Comparison of ENCODE assay signal across 8 cellular contexts in the genomic region with DNA sequence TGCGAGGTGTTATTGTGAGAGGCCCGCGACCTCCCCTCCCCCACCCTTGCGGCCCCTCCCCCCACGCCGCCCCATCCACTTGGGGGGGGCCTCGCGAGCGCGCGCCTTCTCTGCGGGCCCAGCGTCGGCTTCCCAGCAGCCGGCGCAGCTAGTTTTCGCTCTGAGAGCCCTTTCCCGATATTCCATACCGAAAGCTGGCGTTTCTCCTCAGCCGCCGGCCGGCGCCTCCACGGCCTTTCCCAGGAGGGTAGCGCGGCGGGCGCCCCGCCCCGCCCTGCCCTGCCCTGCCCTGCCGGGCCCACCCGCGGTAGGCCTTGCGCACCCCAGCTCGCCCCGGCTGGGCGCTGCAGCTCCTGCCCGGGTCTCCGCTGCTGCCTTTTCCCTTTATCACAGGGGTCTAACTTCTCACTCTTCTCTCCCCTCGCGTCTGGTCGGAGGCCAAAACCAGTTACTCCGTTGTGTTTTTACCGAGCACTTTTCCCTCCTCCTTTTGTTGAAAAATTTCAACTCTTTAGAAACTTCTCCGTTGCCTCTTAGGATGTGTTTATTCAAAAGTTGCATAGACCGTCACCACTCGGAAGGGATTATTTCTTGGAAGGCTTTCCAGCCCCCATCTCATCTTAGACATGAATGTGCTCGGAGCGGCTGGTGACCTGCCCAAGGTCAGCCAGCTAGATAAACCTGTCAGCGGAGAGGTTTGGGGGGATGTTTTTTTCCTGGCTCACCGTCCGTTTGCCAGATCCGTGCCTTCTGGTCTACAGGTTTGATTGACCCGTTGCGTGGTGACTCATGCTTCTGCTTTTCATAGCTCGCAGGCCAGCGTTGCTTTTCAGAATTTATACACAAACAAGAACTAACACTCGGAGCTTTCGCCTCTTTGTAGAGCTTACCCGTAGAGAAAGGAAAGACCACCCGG. TPM values are rescaled to one million over a fixed set of nuclear protein-coding genes. Genes with fewer than 3 reads are reported as not detected.
A peak's percentile ranks its signal among the peaks of the same experiment; 100 is the strongest.
DNase-seq lines count a peak whose midpoint lies in the region; ATAC-seq, FAIRE-seq and TF ChIP-seq lines count a peak whose summit lies in the region.

No MANE protein-coding gene starts in this region.

- H4K8ac ChIP-seq in mesenchymal stem cell (ENCODE audit: low read length): peak overlapping the region; percentile 98

- intact Hi-C loops in A673 (cut with micrococcal nuclease; ENCODE audit: unreplicated experiment): loop anchor here (5.0 kb wide), 1 partner anchor 33 kb away; the partner anchor contains the start of gene SIDT2
- intact Hi-C loops in endothelial cell of umbilical vein (cut with micrococcal nuclease): loop anchor here (1.0 kb wide), 1 partner anchor 34 kb away; the partner anchor contains the start of gene SIDT2
- intact Hi-C loops in stomach (cut with DNase I; ENCODE audit: low total_unique reads): no loop called here

- WGBS in mesenchymal stem cell: under 1% methylated on average over 50 of the region's 62 CpGs
- 0 to 1% (median 0%) methylated on average over 39 to 62 of the region's 62 CpGs for WGBS in stomach, 5 donors

- H3K4me3 Mint-ChIP-seq in activated CD4-positive, alpha-beta memory T cell treated with anti-CD3 and anti-CD28 coated beads, Interleukin-2, amount 10 ng/mL, durations not matched to agents 7 days and 5 days: peak overlapping the region; percentile 96

- H3K27ac ChIP-seq in A673 (ENCODE audit: low read depth, low read length, poor library complexity, severe bottlenecking) (peak overlapping the region; percentile 81), endothelial cell of umbilical vein (ENCODE audit: insufficient read depth, low read depth, low read length) (peak overlapping the region; percentile 33), mesenchymal stem cell (ENCODE audit: low read length, poor library complexity, severe bottlenecking) (peak overlapping the region; percentile 84), stomach (peak overlapping the region; percentile 94 to 98 (median 97))

- peak; percentile 43 for TF ChIP-seq POLR2A in endothelial cell of umbilical vein (IDR thresholded peaks at IDR 0.05; ENCODE audit: low read depth, low read length)
- TF ChIP-seq POLR2A in stomach (IDR thresholded peaks at IDR 0.05): no peak

- H2BK5ac ChIP-seq in mesenchymal stem cell (ENCODE audit: low read depth, low read length, poor library complexity, severe bottlenecking): peak overlapping the region; percentile 69

- peaks cover 52% of the 10 kb centered on the region for H3K79me2 ChIP-seq in endothelial cell of umbilical vein (ENCODE audit: control insufficient read depth, insufficient read depth, low read length)

- H3K27ac Mint-ChIP-seq in activated CD4-positive, alpha-beta memory T cell treated with anti-CD3 and anti-CD28 coated beads, Interleukin-2, amount 10 ng/mL, durations not matched to agents 7 days and 5 days: peak overlapping the region; percentile 86

- H2AFZ ChIP-seq in endothelial cell of umbilical vein (ENCODE audit: low read depth, low read length): no peak overlapping the region
- H2AFZ ChIP-seq in mesenchymal stem cell (ENCODE audit: low read depth, low read length): peak overlapping the region; percentile 66

- no TSS peak for BruUV-seq in A673 (replicated peaks; lab: Mats Ljungman, UMichigan)
- BruUV-seq in endothelial cell of umbilical vein (replicated peaks; lab: Mats Ljungman, UMichigan): TSS peak; percentile 49

- peaks cover 17% of the 10 kb centered on the region for H3K27me3 Mint-ChIP-seq in activated CD4-positive, alpha-beta memory T cell treated with anti-CD3 and anti-CD28 coated beads, Interleukin-2, amount 10 ng/mL, durations not matched to agents 7 days and 5 days

- peak overlapping the region; percentile 86 for H2BK15ac ChIP-seq in mesenchymal stem cell (ENCODE audit: low read depth, poor library complexity, severe bottlenecking)

- dilution Hi-C loops in endothelial cell of umbilical vein (cut with MboI; ENCODE audit: extremely low pct_ligation_motif_present, low sequenced_read_pairs): no loop called here

- peak overlapping the region; percentile 97 for H3K4me3 ChIP-seq in A673 (ENCODE audit: low read depth, low read length, poor library complexity, severe bottlenecking)
- peak overlapping the region; percentile 79 to 95 (median 90) for H3K4me3 ChIP-seq in endothelial cell of umbilical vein (replicated peaks in 1 of 3; ENCODE audit: insufficient read depth in 1 of 3, low read depth in 1 of 3, low read length in 3 of 3)
- H3K4me3 ChIP-seq in mesenchymal stem cell (ENCODE audit: insufficient read depth in 1 of 2, low read depth in 1 of 2, low read length in 2 of 2): peak overlapping the region; percentile 85 to 90
- H3K4me3 ChIP-seq in stomach: peak overlapping the region; percentile 86 to 96 (median 94)

- CTCF ChIA-PET in A673 (lab: Charles Lee) (interaction anchor here (0.7 to 0.8 kb wide), 4 partner anchors 30 to 353 kb away, joined by 3 to 4 read pairs (median 4); partner anchors contain the start of gene APOA5), endothelial cell of umbilical vein (lab: Charles Lee) (interaction anchor here (1.1 to 3.5 kb wide), 11 partner anchors 28 to 412 kb away, joined by 3 to 31 read pairs (median 8); partner anchors contain the start of genes APOA5, PCSK7, RNF214 and SIDT2)
- CTCF ChIA-PET in activated CD4-positive, alpha-beta memory T cell treated with anti-CD3 and anti-CD28 coated beads, Interleukin-2, amount 10 ng/mL, durations not matched to agents 7 days and 5 days (lab: Charles Lee): interaction anchor here (1.0 to 6.0 kb wide), 6 partner anchors 35 to 355 kb away, joined by 3 to 39 read pairs (median 4); partner anchors contain the start of gene SIDT2

- no peak overlapping the region for H2BK12ac ChIP-seq in mesenchymal stem cell (ENCODE audit: low read length in 2 of 2)

- H3K36me3 ChIP-seq in A673 (ENCODE audit: insufficient read depth, low read length, poor library complexity, severe bottlenecking): peaks cover 21% of the 10 kb centered on the region
- no peaks in the 10 kb centered on the region for H3K36me3 ChIP-seq in endothelial cell of umbilical vein (ENCODE audit: control insufficient read depth in 2 of 2, extremely low read depth in 1 of 2, insufficient read depth in 2 of 2, low read length in 2 of 2)
- H3K36me3 ChIP-seq in mesenchymal stem cell (ENCODE audit: control insufficient read depth in 1 of 2, insufficient read depth in 2 of 2, low read depth in 1 of 2, low read length in 2 of 2): peaks cover 12 to 23% of the 10 kb centered on the region in 2 experiments
- H3K36me3 ChIP-seq in stomach: peaks cover 10 to 20% (median 15%) of the 10 kb centered on the region in 4 donors

- peak; percentile 18 for FAIRE-seq in endothelial cell of umbilical vein (lab: Jason Lieb, UNC)

- peak overlapping the region; percentile 57 for H3K4me2 ChIP-seq in endothelial cell of umbilical vein (ENCODE audit: insufficient read depth, low read length)
- H3K4me2 ChIP-seq in mesenchymal stem cell (ENCODE audit: low read length, poor library complexity, severe bottlenecking): peak overlapping the region; percentile 75

- POLR2A ChIA-PET in A673 (lab: Charles Lee; ENCODE audit: low non-redundant PET) (no interaction called here), endothelial cell of umbilical vein (lab: Charles Lee) (interaction anchor here (0.6 to 1.6 kb wide), 3 partner anchors 25 to 34 kb away, joined by 3 to 4 read pairs (median 3); partner anchors contain the start of gene SIDT2)
- POLR2A ChIA-PET in activated CD4-positive, alpha-beta memory T cell treated with anti-CD3 and anti-CD28 coated beads, Interleukin-2, amount 10 ng/mL, durations not matched to agents 7 days and 5 days (lab: Charles Lee): interaction anchor here (0.5 to 4.7 kb wide), 24 partner anchors 10 to 395 kb away, joined by 3 to 50 read pairs (median 4); partner anchors contain the start of genes APOA1, BUD13, CEP164 and PCSK7

- H3K9me3 Mint-ChIP-seq in activated CD4-positive, alpha-beta memory T cell treated with anti-CD3 and anti-CD28 coated beads, Interleukin-2, amount 10 ng/mL, durations not matched to agents 7 days and 5 days: no peaks in the 10 kb centered on the region

- no peaks in the 10 kb centered on the region for H3K27me3 ChIP-seq in A673 (replicated peaks; ENCODE audit: insufficient read depth, low read depth, low read length, poor library complexity)
- H3K27me3 ChIP-seq in endothelial cell of umbilical vein (ENCODE audit: control insufficient read depth in 2 of 2, insufficient read depth in 2 of 2, low read length in 2 of 2): no peaks in the 10 kb centered on the region
- no peaks in the 10 kb centered on the region for H3K27me3 ChIP-seq in mesenchymal stem cell (ENCODE audit: control insufficient read depth in 1 of 2, insufficient read depth in 1 of 2, low read length in 2 of 2)
- H3K27me3 ChIP-seq in stomach: no peaks in the 10 kb centered on the region

- H3K4me1 Mint-ChIP-seq in activated CD4-positive, alpha-beta memory T cell treated with anti-CD3 and anti-CD28 coated beads, Interleukin-2, amount 10 ng/mL, durations not matched to agents 7 days and 5 days: peaks cover 47% of the 10 kb centered on the region

- peak overlapping the region in 1 of 2 experiments; percentile 26 for H3K23ac ChIP-seq in mesenchymal stem cell (ENCODE audit: low read length in 2 of 2)

- H3K4me1 ChIP-seq in A673 (ENCODE audit: insufficient read depth, low read length, poor library complexity, severe bottlenecking) (peaks cover 6% of the 10 kb centered on the region), endothelial cell of umbilical vein (ENCODE audit: control insufficient read depth, extremely low read depth, insufficient read depth, low read length) (peaks cover 11% of the 10 kb centered on the region), mesenchymal stem cell (ENCODE audit: control insufficient read depth, insufficient read depth, low read depth, low read length) (peaks cover 12% of the 10 kb centered on the region), stomach (peaks cover 24 to 53% (median 49%) of the 10 kb centered on the region in 4 donors)

- no peaks in the 10 kb centered on the region for H3K9me3 ChIP-seq in A673 (ENCODE audit: low read depth, low read length, poor library complexity, severe bottlenecking)
- no peaks in the 10 kb centered on the region for H3K9me3 ChIP-seq in endothelial cell of umbilical vein (replicated peaks; ENCODE audit: control insufficient read depth, insufficient read depth, low read length)
- H3K9me3 ChIP-seq in mesenchymal stem cell (ENCODE audit: control insufficient read depth, low read length): no peaks in the 10 kb centered on the region
- no peaks in the 10 kb centered on the region for H3K9me3 ChIP-seq in stomach

- H3K9me1 ChIP-seq in endothelial cell of umbilical vein (replicated peaks; ENCODE audit: control insufficient read depth, extremely low read depth, insufficient read depth, low read length): no peaks in the 10 kb centered on the region

- H3K18ac ChIP-seq in mesenchymal stem cell (ENCODE audit: low read depth in 1 of 2, low read length in 2 of 2): peak overlapping the region; percentile 93 to 99

- peaks cover 4% of the 10 kb centered on the region for H4K20me1 ChIP-seq in endothelial cell of umbilical vein (replicated peaks; ENCODE audit: control insufficient read depth, extremely low read depth, insufficient read depth, low read length)

- H3K4ac ChIP-seq in mesenchymal stem cell (ENCODE audit: low read depth in 1 of 2, low read length in 2 of 2): peak overlapping the region; percentile 68 to 84

- H4K91ac ChIP-seq in mesenchymal stem cell (ENCODE audit: low read length): peak overlapping the region; percentile 87

- DNase-seq in A673 (ENCODE audit: low spot score) (peak; percentile 63), NCI-H1105 treated with DMSO at 0.1 percent for 48 hours (lab: John Stamatoyannopoulos, UW) (peak; percentile 53), endothelial cell of umbilical vein (ENCODE audit: low read depth, low spot score) (peak; percentile 84), mesenchymal stem cell (peak; percentile 84), stomach (peak; percentile 57)
- DNase-seq in activated CD4-positive, alpha-beta memory T cell treated with anti-CD3 and anti-CD28 coated beads, Interleukin-2, amount 10 ng/mL, durations not matched to agents 7 days and 5 days: peak; percentile 39

- H2BK120ac ChIP-seq in mesenchymal stem cell (ENCODE audit: low read depth, low read length): peak overlapping the region; percentile 71

- peaks cover 41% of the 10 kb centered on the region for H3K36me3 Mint-ChIP-seq in activated CD4-positive, alpha-beta memory T cell treated with anti-CD3 and anti-CD28 coated beads, Interleukin-2, amount 10 ng/mL, durations not matched to agents 7 days and 5 days (ENCODE audit: low read depth)

- H3K9ac ChIP-seq in endothelial cell of umbilical vein (replicated peaks; ENCODE audit: extremely low read depth, insufficient read depth, low read length) (peak overlapping the region; percentile 82), mesenchymal stem cell (ENCODE audit: low read length) (peak overlapping the region; percentile 97)

- peak overlapping the region; percentile 61 for H2AK5ac ChIP-seq in mesenchymal stem cell (ENCODE audit: low read length, severe bottlenecking)

- no peak for TF ChIP-seq EP300 in stomach (IDR thresholded peaks at IDR 0.05)

- ATAC-seq in GM18499 (IDR thresholded peaks at IDR 0.05; ENCODE audit: insufficient read depth, unreplicated experiment) (peak; percentile 20), HG02840 (IDR thresholded peaks at IDR 0.05; ENCODE audit: low FRiP score, unreplicated experiment) (peak; percentile 56)

- H3K79me1 ChIP-seq in mesenchymal stem cell (replicated peaks; ENCODE audit: low read length, poor library complexity, severe bottlenecking): no peaks in the 10 kb centered on the region

- H3K14ac ChIP-seq in mesenchymal stem cell (ENCODE audit: low read length in 2 of 2): peak overlapping the region; percentile 76 to 93

- TF ChIP-seq CTCF in A673 (conservative IDR thresholded peaks at IDR 0.05; ENCODE audit: low read depth, low read length) (no peak), endothelial cell of umbilical vein (IDR thresholded peaks at IDR 0.05; ENCODE audit: extremely low read depth in 1 of 2, insufficient read depth in 1 of 2, low read depth in 1 of 2, low read length in 2 of 2) (no peak), stomach (IDR thresholded peaks at IDR 0.05) (no peak)

RNA-seq across cellular contexts. Expression of gene PAFAH1B2, which starts 0.6 kb away (rescaled TPM):
- 153 and 160 TPM in 2 replicates for total RNA-seq in A673 (2021)
- 10 to 100 TPM; 60.1 to 62.8 TPM for total RNA-seq in activated CD4-positive, alpha-beta memory T cell treated with anti-CD3 and anti-CD28 coated beads, Interleukin-2, amount 10 ng/mL, durations not matched to agents 7 days and 5 days
- total RNA-seq in endothelial cell of umbilical vein: 128 and 130 TPM in 2 replicates
- polyA plus RNA-seq in endothelial cell of umbilical vein: 29.1 and 34.2 TPM in 2 replicates
- polyA plus RNA-seq in endothelial cell of umbilical vein (2011; cell fraction: cytosol; rRNA removed): 47.4 and 49.2 TPM in 2 replicates
- 32.4 and 35.7 TPM in 2 replicates for polyA plus RNA-seq in endothelial cell of umbilical vein (2011; cell fraction: nucleus; rRNA removed)
- polyA plus RNA-seq in endothelial cell of umbilical vein (2012): 52.6 and 63.5 TPM in 2 replicates
- 167 and 180 TPM in 2 replicates for polyA minus RNA-seq in endothelial cell of umbilical vein
- polyA minus RNA-seq in endothelial cell of umbilical vein (2011; cell fraction: cytosol; rRNA and poly(A)+ RNA removed): 43.7 TPM
- polyA minus RNA-seq in endothelial cell of umbilical vein (2011; cell fraction: nucleus; rRNA and poly(A)+ RNA removed): 31.8 and 46.3 TPM in 2 replicates
- polyA plus RNA-seq in mesenchymal stem cell (2013, experiment 1 of 2): 44.5 TPM
- polyA plus RNA-seq in mesenchymal stem cell (2013, experiment 2 of 2): 45.9 TPM
- total RNA-seq in stomach: 100 to 1,000 TPM in 1 of 5 donors, 10 to 100 TPM in 4; 31.9 to 174 (median 63.0) TPM
- 10 to 100 TPM; 14.9 to 30.7 (median 27.5) TPM for polyA plus RNA-seq in stomach

RNA-seq across cellular contexts. Expression of gene SIDT2, which starts 33.8 kb away (rescaled TPM):
- 33.5 and 43.6 TPM in 2 replicates for total RNA-seq in A673 (2021)
- 10 to 100 TPM; 38.1 to 42.9 TPM for total RNA-seq in activated CD4-positive, alpha-beta memory T cell treated with anti-CD3 and anti-CD28 coated beads, Interleukin-2, amount 10 ng/mL, durations not matched to agents 7 days and 5 days
- total RNA-seq in endothelial cell of umbilical vein: 26.0 and 28.7 TPM in 2 replicates
- polyA plus RNA-seq in endothelial cell of umbilical vein: 34.5 and 37.5 TPM in 2 replicates
- polyA plus RNA-seq in endothelial cell of umbilical vein (2011; cell fraction: cytosol; rRNA removed): 24.3 and 24.5 TPM in 2 replicates
- 72.1 and 94.6 TPM in 2 replicates for polyA plus RNA-seq in endothelial cell of umbilical vein (2011; cell fraction: nucleus; rRNA removed)
- 22.7 and 30.0 TPM in 2 replicates for polyA plus RNA-seq in endothelial cell of umbilical vein (2012)
- 45.0 and 75.7 TPM in 2 replicates for polyA minus RNA-seq in endothelial cell of umbilical vein
- polyA minus RNA-seq in endothelial cell of umbilical vein (2011; cell fraction: cytosol; rRNA and poly(A)+ RNA removed): 8.9 TPM
- polyA minus RNA-seq in endothelial cell of umbilical vein (2011; cell fraction: nucleus; rRNA and poly(A)+ RNA removed): 43.7 and 44.1 TPM in 2 replicates
- 32.2 TPM for polyA plus RNA-seq in mesenchymal stem cell (2013, experiment 1 of 2)
- polyA plus RNA-seq in mesenchymal stem cell (2013, experiment 2 of 2): 32.8 TPM
- 100 to 1,000 TPM in 3 of 5 donors, 10 to 100 TPM in 2; 15.1 to 310 (median 132) TPM for total RNA-seq in stomach
- 10 to 100 TPM; 16.9 to 39.4 (median 24.3) TPM for polyA plus RNA-seq in stomach

RNA-seq across cellular contexts. Expression of gene SIK3, which starts 46.5 kb away (rescaled TPM):
- total RNA-seq in A673 (2021): 71.9 and 81.7 TPM in 2 replicates
- total RNA-seq in activated CD4-positive, alpha-beta memory T cell treated with anti-CD3 and anti-CD28 coated beads, Interleukin-2, amount 10 ng/mL, durations not matched to agents 7 days and 5 days: 10 to 100 TPM; 36.4 to 43.0 TPM
- total RNA-seq in endothelial cell of umbilical vein: 20.6 and 21.3 TPM in 2 replicates
- polyA plus RNA-seq in endothelial cell of umbilical vein: 9.0 and 10.3 TPM in 2 replicates
- polyA plus RNA-seq in endothelial cell of umbilical vein (2011; cell fraction: cytosol; rRNA removed): 7.1 and 7.5 TPM in 2 replicates
- polyA plus RNA-seq in endothelial cell of umbilical vein (2011; cell fraction: nucleus; rRNA removed): 27.4 and 30.1 TPM in 2 replicates
- 10.3 and 11.9 TPM in 2 replicates for polyA plus RNA-seq in endothelial cell of umbilical vein (2012)
- polyA minus RNA-seq in endothelial cell of umbilical vein: 25.1 and 26.4 TPM in 2 replicates
- 6.1 TPM for polyA minus RNA-seq in endothelial cell of umbilical vein (2011; cell fraction: cytosol; rRNA and poly(A)+ RNA removed)
- polyA minus RNA-seq in endothelial cell of umbilical vein (2011; cell fraction: nucleus; rRNA and poly(A)+ RNA removed): 33.2 and 46.9 TPM in 2 replicates
- 8.4 TPM for polyA plus RNA-seq in mesenchymal stem cell (2013, experiment 1 of 2)
- polyA plus RNA-seq in mesenchymal stem cell (2013, experiment 2 of 2): 8.2 TPM
- total RNA-seq in stomach: 10 to 100 TPM in 4 of 5 donors, 1 to 10 TPM in 1; 8.7 to 97.8 (median 44.3) TPM
- 1 to 10 TPM; 6.5 to 7.8 (median 7.0) TPM for polyA plus RNA-seq in stomach

RNA-seq across cellular contexts. Expression of gene TAGLN, which starts 54.4 kb away (rescaled TPM):
- total RNA-seq in A673 (2021): 19.4 and 27.2 TPM in 2 replicates
- total RNA-seq in activated CD4-positive, alpha-beta memory T cell treated with anti-CD3 and anti-CD28 coated beads, Interleukin-2, amount 10 ng/mL, durations not matched to agents 7 days and 5 days: 1 to 10 TPM; 5.2 to 5.8 TPM
- 17.9 and 20.8 TPM in 2 replicates for total RNA-seq in endothelial cell of umbilical vein
- polyA plus RNA-seq in endothelial cell of umbilical vein: 113 and 159 TPM in 2 replicates
- 165 and 174 TPM in 2 replicates for polyA plus RNA-seq in endothelial cell of umbilical vein (2011; cell fraction: cytosol; rRNA removed)
- polyA plus RNA-seq in endothelial cell of umbilical vein (2011; cell fraction: nucleus; rRNA removed): 80.4 and 84.5 TPM in 2 replicates
- polyA plus RNA-seq in endothelial cell of umbilical vein (2012): 49.4 and 88.3 TPM in 2 replicates
- 59.3 and 82.9 TPM in 2 replicates for polyA minus RNA-seq in endothelial cell of umbilical vein
- polyA minus RNA-seq in endothelial cell of umbilical vein (2011; cell fraction: cytosol; rRNA and poly(A)+ RNA removed): 3.1 TPM
- 11.1 and 15.0 TPM in 2 replicates for polyA minus RNA-seq in endothelial cell of umbilical vein (2011; cell fraction: nucleus; rRNA and poly(A)+ RNA removed)
- 563 TPM for polyA plus RNA-seq in mesenchymal stem cell (2013, experiment 1 of 2)
- polyA plus RNA-seq in mesenchymal stem cell (2013, experiment 2 of 2): 558 TPM
- 1,000 to 10,000 TPM in 4 of 5 donors, 100 to 1,000 TPM in 1; 730 to 3,801 (median 2,320) TPM for total RNA-seq in stomach
- 1,000 to 10,000 TPM in 2 of 3 donors, 100 to 1,000 TPM in 1; 575 to 2,971 (median 1,072) TPM for polyA plus RNA-seq in stomach

Comparison
In these comparisons a context has a peak if more than half of its experiments do, and no peak if none do; other contexts are left out.
1. Peak in every context shown above with its lines: DNase-seq, ATAC-seq, H3K4me3 ChIP-seq and H3K27ac ChIP-seq.
2. H3K27ac ChIP-seq: peak in every context shown above with its lines; median percentile 97 in stomach; 84 in mesenchymal stem cell; 81 in A673; 33 in endothelial cell of umbilical vein.